In genomic region chr21:45875416-45875760, GRCh38 we compare ENCODE assay signal across 18 cellular contexts.
DNase-seq lines count a peak whose midpoint lies in the region; ATAC-seq and TF ChIP-seq lines count a peak whose summit lies in the region.
"Had no signal": no experiment of that assay in that cellular context is flagged by ENCODE, and none has a peak within 500 bp of the region (broad histone marks: within the 10 kb centered on the region; RNA-seq: fewer than 3 reads in every experiment).

No MANE protein-coding gene starts in this region.

- no peak overlapping the region for H3K27ac ChIP-seq in breast epithelium
- peak overlapping the region; percentile 23 to 24 for H3K27ac ChIP-seq in mucosa of rectum (ENCODE audit: low read depth in 2 of 2, low read length in 2 of 2)
- H3K27ac ChIP-seq in transverse colon, result peak overlapping the region; percentile 5 to 59 (median 40)
- H3K27ac ChIP-seq: VCaP had no signal

- H3K4me1 ChIP-seq in breast epithelium (no peaks in the 10 kb centered on the region), mucosa of rectum (ENCODE audit: control insufficient read depth in 2 of 2, insufficient read depth in 2 of 2, low read length in 2 of 2) (no peaks in the 10 kb centered on the region), transverse colon (peaks cover 0 to 5% (median 0%) of the 10 kb centered on the region in 4 donors)

- CTCF ChIA-PET in MCF 10A (lab: Yijun Ruan, JAX), result interaction anchor here (0.6 kb wide), 1 partner anchor 55 kb away, joined by 4 read pairs; no protein-coding TSS in a partner anchor

- ATAC-seq in stimulated activated naive CD8-positive, alpha-beta T cell treated with anti-CD3 and anti-CD28 coated beads, Interleukin-15, Interleukin-2, amounts not matched to agents 100 U/mL and 50 U/mL, for 24 hours, result no peak

- DNase-seq in MCF 10A (ENCODE audit: unreplicated experiment) (no peak), breast epithelium (ENCODE audit: low spot score in 2 of 2) (no peak), chondrocyte (ENCODE audit: low spot score) (peak; percentile 60), transverse colon (no peak), amniotic stem cell (lab: John Stamatoyannopoulos, UW) (no peak), activated T-cell treated with anti-CD3 and anti-CD28 coated beads for 4 hours (no peak)
- DNase-seq in stimulated activated naive CD8-positive, alpha-beta T cell treated with anti-CD3 and anti-CD28 coated beads, Interleukin-15, Interleukin-2, amounts not matched to agents 100 U/mL and 50 U/mL, for 24 hours, result no peak
- DNase-seq: effector memory CD4-positive, alpha-beta T cell; mesendoderm; NCI-H1105 treated with DMSO at 0.1 percent for 48 hours; SIG-M5; stimulated activated CD8-positive, alpha-beta memory T cell treated with anti-CD3 and anti-CD28 coated beads, Interleukin-4, amount 100 ng/mL, for 48 hours; T-helper 2 cell had no signal

- WGBS in transverse colon (ENCODE audit: low coverage in 1 of 2), 2 donors, result 77% methylated on average over 6 of the region's 6 CpGs; no CpG with 5 or more reads in 1 of the 2 donors

- H3K36me3 Mint-ChIP-seq in MCF 10A (ENCODE audit: insufficient read depth, unreplicated experiment) (no peaks in the 10 kb centered on the region), chondrocyte (ENCODE audit: low read depth) (no peaks in the 10 kb centered on the region)

- TF ChIP-seq POLR2A in breast epithelium (IDR thresholded peaks at IDR 0.05) (no peak), transverse colon (IDR thresholded peaks at IDR 0.05) (no peak)

- H3K9me3 Mint-ChIP-seq in MCF 10A (ENCODE audit: unreplicated experiment) (no peaks in the 10 kb centered on the region), chondrocyte (ENCODE audit: low read depth) (no peaks in the 10 kb centered on the region)
- H3K9me3 Mint-ChIP-seq: neural crest cell had no signal

- in situ Hi-C loops in transverse colon (cut with MboI; ENCODE audit: low pct_ligation_motif_present in 1 of 4, low pct_unique_long_range_greater_than_20kb in 1 of 4, low sequenced_read_pairs in 3 of 4), result no loop called here

- peaks cover 2% of the 10 kb centered on the region for H3K4me1 Mint-ChIP-seq in MCF 10A (ENCODE audit: insufficient read depth, unreplicated experiment)
- peaks cover 47% of the 10 kb centered on the region for H3K4me1 Mint-ChIP-seq in chondrocyte (ENCODE audit: low read depth)

- no peak overlapping the region for H3K4me3 ChIP-seq in breast epithelium
- no peak overlapping the region for H3K4me3 ChIP-seq in mucosa of rectum (ENCODE audit: low read length in 2 of 2)
- H3K4me3 ChIP-seq in transverse colon, result no peak overlapping the region
- H3K4me3 ChIP-seq: BLaER1, HAP-1 had no signal

- no TSS peak for BruUV-seq in MCF 10A (replicated peaks; lab: Mats Ljungman, UMichigan)

- H3K9me3 ChIP-seq in breast epithelium, result no peaks in the 10 kb centered on the region
- H3K9me3 ChIP-seq in mucosa of rectum (ENCODE audit: control insufficient read depth in 2 of 2, low read length in 2 of 2), result no peaks in the 10 kb centered on the region
- H3K9me3 ChIP-seq in transverse colon, result no peaks in the 10 kb centered on the region
- H3K9me3 ChIP-seq: BLaER1, HAP-1 had no signal

- H3K9ac ChIP-seq in mucosa of rectum (ENCODE audit: low read depth in 1 of 2, low read length in 2 of 2), result no peak overlapping the region

- H3K4me3 Mint-ChIP-seq in MCF 10A (ENCODE audit: unreplicated experiment), result peak overlapping the region; percentile 58
- H3K4me3 Mint-ChIP-seq in chondrocyte (ENCODE audit: unreplicated experiment), result peak overlapping the region; percentile 22
- H3K4me3 Mint-ChIP-seq: neural crest cell had no signal

- no peak for TF ChIP-seq EP300 in transverse colon (IDR thresholded peaks at IDR 0.05; ENCODE audit: low read depth)

- H3K36me3 ChIP-seq in breast epithelium, result no peaks in the 10 kb centered on the region
- no peaks in the 10 kb centered on the region for H3K36me3 ChIP-seq in mucosa of rectum (ENCODE audit: control insufficient read depth in 2 of 2, insufficient read depth in 2 of 2, low read length in 2 of 2)
- H3K36me3 ChIP-seq in transverse colon, result no peaks in the 10 kb centered on the region
- H3K36me3 ChIP-seq: HAP-1 had no signal

- H3K27ac Mint-ChIP-seq in MCF 10A (ENCODE audit: low read depth, unreplicated experiment) (no peak overlapping the region), chondrocyte (ENCODE audit: unreplicated experiment) (peak overlapping the region; percentile 87)

- H3K27me3 ChIP-seq in breast epithelium, result peaks cover 0 to 18% of the 10 kb centered on the region in 2 donors
- no peaks in the 10 kb centered on the region for H3K27me3 ChIP-seq in mucosa of rectum (ENCODE audit: control insufficient read depth in 2 of 2, insufficient read depth in 2 of 2, low read length in 2 of 2)
- no peaks in the 10 kb centered on the region for H3K27me3 ChIP-seq in transverse colon
- H3K27me3 ChIP-seq: BLaER1 had no signal

- TF ChIP-seq CTCF in MCF 10A (IDR thresholded peaks at IDR 0.05; ENCODE audit: unreplicated experiment) (no peak), breast epithelium (IDR thresholded peaks at IDR 0.05) (no peak), chondrocyte (IDR thresholded peaks at IDR 0.05) (no peak), transverse colon (IDR thresholded peaks at IDR 0.05) (no peak)

- POLR2A ChIA-PET in MCF 10A (lab: Yijun Ruan, JAX), result interaction anchor here (0.8 kb wide), 1 partner anchor 22 kb away, joined by 3 read pairs; no protein-coding TSS in a partner anchor

- intact Hi-C loops in MCF 10A (cut with micrococcal nuclease), result no loop called here
- intact Hi-C loops in breast epithelium (cut with DNase I; ENCODE audit: low total_unique reads), result no loop called here
- intact Hi-C loops in transverse colon (cut with DNase I; ENCODE audit: low total_unique reads), result no loop called here

- peaks cover 26% of the 10 kb centered on the region for H3K27me3 Mint-ChIP-seq in MCF 10A (ENCODE audit: insufficient read depth, unreplicated experiment)
- no peaks in the 10 kb centered on the region for H3K27me3 Mint-ChIP-seq in chondrocyte (ENCODE audit: low read depth)

Comparison
In these comparisons a context has a peak if more than half of its experiments do, and no peak if none do; other contexts are left out.
1. H3K27ac ChIP-seq: peak in mucosa of rectum (2 of 2) and transverse colon (4 of 4); none in breast epithelium (0 of 2).